In genomic region chr2:233912799-233913423, GRCh38 we compare ENCODE assay signal across 10 cellular contexts. TPM values are rescaled to one million over a fixed set of nuclear protein-coding genes. Genes with fewer than 3 reads are reported as not detected.
DNase-seq lines count a peak whose midpoint lies in the region; ATAC-seq and TF ChIP-seq lines count a peak whose summit lies in the region.
"Had no signal": no experiment of that assay in that cellular context is flagged by ENCODE, and none has a peak within 500 bp of the region (broad histone marks: within the 10 kb centered on the region; RNA-seq: fewer than 3 reads in every experiment).

No MANE protein-coding gene starts in this region.

- H3K9me3 ChIP-seq in right lobe of liver (no peaks in the 10 kb centered on the region), vagina (no peaks in the 10 kb centered on the region)

- TF ChIP-seq POLR2A in right lobe of liver (IDR thresholded peaks at IDR 0.05) (no peak), vagina (IDR thresholded peaks at IDR 0.05) (no peak)

- peaks cover 0 to 15% (median 0%) of the 10 kb centered on the region in 9 donors for H3K9me3 Mint-ChIP-seq in naive thymus-derived CD8-positive, alpha-beta T cell
- H3K9me3 Mint-ChIP-seq in T-helper 2 cell treated with Interferon-gamma antibody and Interleukin-4, amounts not matched to agents 5 μg/mL and 100 μg/mL, for 36 hours, result no peaks in the 10 kb centered on the region

- no peak overlapping the region for H3K4me3 Mint-ChIP-seq in naive thymus-derived CD8-positive, alpha-beta T cell
- no peak overlapping the region for H3K4me3 Mint-ChIP-seq in T-helper 2 cell treated with Interferon-gamma antibody and Interleukin-4, amounts not matched to agents 5 μg/mL and 100 μg/mL, for 36 hours

- H3K27ac ChIP-seq in right lobe of liver (no peak overlapping the region), vagina (no peak overlapping the region)
- H3K27ac ChIP-seq: PC-9 had no signal

- POLR2A ChIA-PET in naive thymus-derived CD8-positive, alpha-beta T cell (lab: Charles Lee), result interaction anchor here (0.6 kb wide), 1 partner anchor 49 kb away, joined by 3 read pairs; no protein-coding TSS in a partner anchor

- H3K27ac Mint-ChIP-seq in naive thymus-derived CD8-positive, alpha-beta T cell, result no peak overlapping the region
- H3K27ac Mint-ChIP-seq in T-helper 2 cell treated with Interferon-gamma antibody and Interleukin-4, amounts not matched to agents 5 μg/mL and 100 μg/mL, for 36 hours, result no peak overlapping the region

- no peak for TF ChIP-seq CTCF in astrocyte of the cerebellum (IDR thresholded peaks at IDR 0.05; ENCODE audit: low read depth, low read length, missing control alignments)
- no peak for TF ChIP-seq CTCF in right lobe of liver (IDR thresholded peaks at IDR 0.05)
- no peak for TF ChIP-seq CTCF in vagina (IDR thresholded peaks at IDR 0.05)

- H3K36me3 Mint-ChIP-seq in naive thymus-derived CD8-positive, alpha-beta T cell, result no peaks in the 10 kb centered on the region
- no peaks in the 10 kb centered on the region for H3K36me3 Mint-ChIP-seq in T-helper 2 cell treated with Interferon-gamma antibody and Interleukin-4, amounts not matched to agents 5 μg/mL and 100 μg/mL, for 36 hours (ENCODE audit: low read depth)

- H3K4me1 ChIP-seq in right lobe of liver (no peaks in the 10 kb centered on the region), vagina (no peaks in the 10 kb centered on the region)

- intact Hi-C loops in right lobe of liver (cut with DNase I) (no loop called here), vagina (cut with DNase I) (no loop called here)

- H3K36me3 ChIP-seq in right lobe of liver (no peaks in the 10 kb centered on the region), vagina (no peaks in the 10 kb centered on the region)

- DNase-seq in EH (ENCODE audit: low read depth) (peak; percentile 51), LoVo (ENCODE audit: low spot score) (peak; percentile 48), astrocyte of the cerebellum (ENCODE audit: low read depth) (peak; percentile 22), right lobe of liver (peak in 1 of 3 donors; percentile 38), vagina (ENCODE audit: extremely low spot score in 2 of 2) (no peak)
- no peak for DNase-seq in naive thymus-derived CD8-positive, alpha-beta T cell
- no peak for DNase-seq in T-helper 2 cell treated with Interferon-gamma antibody and Interleukin-4, amounts not matched to agents 5 μg/mL and 100 μg/mL, for 36 hours (ENCODE audit: low spot score)

- no peaks in the 10 kb centered on the region for H3K4me1 Mint-ChIP-seq in naive thymus-derived CD8-positive, alpha-beta T cell
- H3K4me1 Mint-ChIP-seq in T-helper 2 cell treated with Interferon-gamma antibody and Interleukin-4, amounts not matched to agents 5 μg/mL and 100 μg/mL, for 36 hours (ENCODE audit: low read depth), result no peaks in the 10 kb centered on the region

- H3K27me3 ChIP-seq in right lobe of liver (no peaks in the 10 kb centered on the region), vagina (no peaks in the 10 kb centered on the region)

- H3K27me3 Mint-ChIP-seq in naive thymus-derived CD8-positive, alpha-beta T cell, result peaks cover 23 to 44% (median 25%) of the 10 kb centered on the region in 5 donors
- H3K27me3 Mint-ChIP-seq in T-helper 2 cell treated with Interferon-gamma antibody and Interleukin-4, amounts not matched to agents 5 μg/mL and 100 μg/mL, for 36 hours (ENCODE audit: low read depth), result peaks cover 10% of the 10 kb centered on the region

- in situ Hi-C loops in astrocyte of the cerebellum (cut with HindIII; ENCODE audit: low sequenced_read_pairs), result no loop called here

- ATAC-seq in right lobe of liver (peak; percentile 40 to 69 (median 53)), HG03025 (IDR thresholded peaks at IDR 0.05; ENCODE audit: low FRiP score, unreplicated experiment) (no peak)
- no peak for ATAC-seq in naive thymus-derived CD8-positive, alpha-beta T cell

- WGBS in right lobe of liver (ENCODE audit: insufficient coverage, low coverage, low lambda C conversion rate, missing lambda C conversion rate), result 18% methylated on average over 8 of the region's 8 CpGs

- H3K4me3 ChIP-seq in astrocyte of the cerebellum (ENCODE audit: low read depth, low read length) (no peak overlapping the region), right lobe of liver (no peak overlapping the region), vagina (no peak overlapping the region)
- H3K4me3 ChIP-seq: lung, PC-9 had no signal

RNA-seq across cellular contexts. Expression of gene TRPM8, which starts 4.3 kb away (rescaled TPM):
- 10 to 100 TPM; 23.9 to 99.5 (median 48.6) TPM for total RNA-seq in right lobe of liver
- not detected for total RNA-seq in naive thymus-derived CD8-positive, alpha-beta T cell
- polyA plus RNA-seq in naive thymus-derived CD8-positive, alpha-beta T cell, result not detected
- total RNA-seq in vagina, result not detected

RNA-seq across cellular contexts. Expression of gene HJURP, which starts 58.6 kb away (rescaled TPM):
- total RNA-seq in right lobe of liver (1 to 10 TPM in 3 of 6 experiments, under 1 TPM in 3; 0.27 to 2.5 (median 0.89) TPM), vagina (2.2 TPM)
- not detected for total RNA-seq in naive thymus-derived CD8-positive, alpha-beta T cell
- polyA plus RNA-seq in naive thymus-derived CD8-positive, alpha-beta T cell, result not detected

Comparison
In these comparisons a context has a peak if more than half of its experiments do, and no peak if none do; other contexts are left out.
1. DNase-seq: peak in EH (single experiment), LoVo (single experiment) and astrocyte of the cerebellum (single experiment); none in naive thymus-derived CD8-positive, alpha-beta T cell (0 of 10), T-helper 2 cell treated with Interferon-gamma antibody and Interleukin-4, amounts not matched to agents 5 μg/mL and 100 μg/mL, for 36 hours (single experiment) and vagina (0 of 2).
2. ATAC-seq: peak in right lobe of liver (4 of 4); none in naive thymus-derived CD8-positive, alpha-beta T cell (0 of 2) and HG03025 (single experiment).
3. RNA of gene TRPM8, which starts 4.3 kb away (total RNA-seq): 23.9 to 99.5 TPM in right lobe of liver; not detected in naive thymus-derived CD8-positive, alpha-beta T cell and not detected in vagina (single experiment); every median in the first group is over 10 times any median in the second.